In genomic region chr2:238142382-238143205, GRCh38 we compare ENCODE assay signal across 1 cellular context.
TF ChIP-seq lines count a peak whose summit lies in the region.

No MANE protein-coding gene starts in this region.

TF ChIP-seq in SK-N-SH treated with all-trans-retinoic acid at 6 μM for 48 hours, 23 proteins besides CTCF, POLR2A, EP300 and RAD21 (continued from another document):
- TF ChIP-seq OSR1 (CRISPR knock-in tag; IDR thresholded peaks at IDR 0.05) (no peak), CSRNP3 (CRISPR knock-in tag; IDR thresholded peaks at IDR 0.05) (no peak), TSHZ2 (CRISPR knock-in tag; IDR thresholded peaks at IDR 0.05) (no peak), ZNF8 (CRISPR knock-in tag; IDR thresholded peaks at IDR 0.05) (no peak), ISL1 (CRISPR knock-in tag; IDR thresholded peaks at IDR 0.05) (no peak), ZFP30 (CRISPR knock-in tag; IDR thresholded peaks at IDR 0.05) (no peak), ARNTL (CRISPR knock-in tag; IDR thresholded peaks at IDR 0.05; ENCODE audit: borderline replicate concordance, low read depth) (no peak), ZNF70 (CRISPR knock-in tag; IDR thresholded peaks at IDR 0.05) (no peak), ZC3H10 (CRISPR knock-in tag; IDR thresholded peaks at IDR 0.05) (no peak), PPARA (CRISPR knock-in tag; IDR thresholded peaks at IDR 0.05; ENCODE audit: borderline replicate concordance) (no peak)
